In the genomic region with DNA sequence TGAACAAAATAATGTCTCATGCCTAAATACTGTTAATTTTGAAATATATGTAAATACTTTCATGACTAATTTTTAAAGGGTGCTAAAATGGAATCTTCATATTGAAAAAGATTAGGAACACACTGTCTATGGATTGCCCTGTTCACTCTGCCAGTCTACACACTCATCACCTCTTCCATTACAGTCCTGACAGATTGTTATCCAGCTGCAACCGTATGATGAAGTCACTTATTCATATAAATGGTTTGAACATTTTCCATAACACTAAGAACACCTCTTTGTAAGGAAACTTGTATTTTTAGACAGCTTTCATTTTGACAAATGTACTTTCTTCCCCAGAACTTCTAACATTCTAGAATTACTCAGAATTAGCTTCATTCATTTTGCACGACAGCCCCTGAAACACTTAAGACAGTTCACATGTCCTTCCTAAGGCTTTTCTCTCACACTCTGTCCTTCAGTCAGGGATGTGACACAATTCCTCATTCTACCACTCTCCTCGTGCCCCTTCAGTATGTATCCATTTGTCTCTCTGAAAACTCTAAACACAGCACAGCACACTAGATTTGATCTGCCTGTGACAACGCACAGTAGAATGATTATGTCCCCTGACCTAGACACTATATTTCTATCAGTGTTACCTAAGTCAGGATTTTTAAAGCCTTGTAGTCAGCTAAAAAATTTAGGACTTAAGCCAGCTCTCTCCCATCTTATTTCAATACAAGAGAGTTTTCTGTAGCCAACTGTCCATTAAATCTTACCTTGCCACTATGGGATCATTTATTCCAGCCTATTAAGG, we compare ENCODE assay signal across 17 cellular contexts.
DNase-seq lines count a peak whose midpoint lies in the region; ATAC-seq and TF ChIP-seq lines count a peak whose summit lies in the region.
"Had no signal": no experiment of that assay in that cellular context is flagged by ENCODE, and none has a peak within 500 bp of the region (broad histone marks: within the 10 kb centered on the region; RNA-seq: fewer than 3 reads in every experiment).

No MANE protein-coding gene starts in this region.

- peak; percentile 46 to 77 for ATAC-seq in activated T-cell treated with anti-CD3 and anti-CD28 coated beads, Interleukin-2, amount 50 U/mL, for 4 hours
- peak; percentile 83 for ATAC-seq in activated T-helper 17 cell treated with anti-CD3 and anti-CD28 coated beads, Interleukin-2, amount 50 U/mL, for 72 hours (replicated peaks)
- ATAC-seq in psoas muscle = no peak

- no peaks in the 10 kb centered on the region for H3K9me3 ChIP-seq in psoas muscle
- H3K9me3 ChIP-seq: Peyer's patch had no signal

- no peaks in the 10 kb centered on the region for H3K9me3 Mint-ChIP-seq in activated T-cell treated with anti-CD3 and anti-CD28 coated beads, Interleukin-2, amount 50 U/mL, for 4 hours
- H3K9me3 Mint-ChIP-seq in T-helper 2 cell treated with Interferon-gamma antibody and Interleukin-4, amounts not matched to agents 5 μg/mL and 100 μg/mL, for 36 hours = no peaks in the 10 kb centered on the region
- H3K9me3 Mint-ChIP-seq in activated T-helper 17 cell treated with anti-CD3 and anti-CD28 coated beads, Interleukin-2, amount 50 U/mL, for 72 hours = no peaks in the 10 kb centered on the region
- H3K9me3 Mint-ChIP-seq: HFFc6 had no signal

- intact Hi-C loops in psoas muscle (cut with DNase I) = no loop called here

- TF ChIP-seq CTCF in psoas muscle (IDR thresholded peaks at IDR 0.05) = no peak

- H3K36me3 ChIP-seq in psoas muscle (ENCODE audit: insufficient read depth in 1 of 2, low read depth in 1 of 2) = peaks cover 0 to 14% of the 10 kb centered on the region in 2 donors

- 45 to 55% (median 53%) methylated on average over 4 of the region's 4 CpGs for WGBS in psoas muscle, 3 donors

- no peak overlapping the region for H3K27ac ChIP-seq in psoas muscle
- H3K27ac ChIP-seq: Peyer's patch had no signal

- peaks cover 22% of the 10 kb centered on the region for H3K36me3 Mint-ChIP-seq in activated T-cell treated with anti-CD3 and anti-CD28 coated beads, Interleukin-2, amount 50 U/mL, for 4 hours (ENCODE audit: insufficient read depth)
- H3K36me3 Mint-ChIP-seq in T-helper 2 cell treated with Interferon-gamma antibody and Interleukin-4, amounts not matched to agents 5 μg/mL and 100 μg/mL, for 36 hours (ENCODE audit: low read depth) = peaks cover 15% of the 10 kb centered on the region
- H3K36me3 Mint-ChIP-seq in activated T-helper 17 cell treated with anti-CD3 and anti-CD28 coated beads, Interleukin-2, amount 50 U/mL, for 72 hours (ENCODE audit: low read depth) = peaks cover 29% of the 10 kb centered on the region

- DNase-seq in activated T-cell treated with anti-CD3 and anti-CD28 coated beads, Interleukin-2, amount 50 U/mL, for 4 hours = no peak
- no peak for DNase-seq in activated T-cell treated with anti-CD3 and anti-CD28 coated beads for 4 hours
- peak; percentile 47 for DNase-seq in T-helper 2 cell treated with Interferon-gamma antibody and Interleukin-4, amounts not matched to agents 5 μg/mL and 100 μg/mL, for 36 hours (ENCODE audit: low spot score)
- no peak for DNase-seq in psoas muscle
- DNase-seq in KBM-7 = no peak
- DNase-seq in germinal center (ENCODE audit: low spot score) = no peak
- DNase-seq: COR-L47, EL, HFFc6, NCI-H1048, NCI-H146, NCI-H2081, NCI-H2227 treated with DMSO at 0.1 percent for 48 hours, NCI-H524 treated with DMSO at 0.1 percent for 48 hours, Peyer's patch, SHP77 had no signal

- peaks cover 6% of the 10 kb centered on the region for H3K4me1 ChIP-seq in psoas muscle
- H3K4me1 ChIP-seq: Peyer's patch had no signal

- no peaks in the 10 kb centered on the region for H3K27me3 ChIP-seq in psoas muscle (ENCODE audit: insufficient read depth in 3 of 3, low read length in 2 of 3)
- H3K27me3 ChIP-seq: Peyer's patch had no signal

- peak overlapping the region; percentile 44 for H3K4me3 ChIP-seq in psoas muscle
- H3K4me3 ChIP-seq: Peyer's patch had no signal

- H3K27ac Mint-ChIP-seq in T-helper 2 cell treated with Interferon-gamma antibody and Interleukin-4, amounts not matched to agents 5 μg/mL and 100 μg/mL, for 36 hours = peak overlapping the region; percentile 12
- H3K27ac Mint-ChIP-seq in activated T-helper 17 cell treated with anti-CD3 and anti-CD28 coated beads, Interleukin-2, amount 50 U/mL, for 72 hours = peak overlapping the region; percentile 3
- H3K27ac Mint-ChIP-seq: HFFc6 had no signal

- no peaks in the 10 kb centered on the region for H3K27me3 Mint-ChIP-seq in activated T-cell treated with anti-CD3 and anti-CD28 coated beads, Interleukin-2, amount 50 U/mL, for 4 hours (ENCODE audit: low read depth)
- no peaks in the 10 kb centered on the region for H3K27me3 Mint-ChIP-seq in T-helper 2 cell treated with Interferon-gamma antibody and Interleukin-4, amounts not matched to agents 5 μg/mL and 100 μg/mL, for 36 hours (ENCODE audit: low read depth)
- H3K27me3 Mint-ChIP-seq in activated T-helper 17 cell treated with anti-CD3 and anti-CD28 coated beads, Interleukin-2, amount 50 U/mL, for 72 hours = no peaks in the 10 kb centered on the region

- in situ Hi-C loops in KBM-7 (cut with MboI; ENCODE audit: low pct_unique_long_range_greater_than_20kb, low sequenced_read_pairs) = no loop called here

- H3K4me1 Mint-ChIP-seq in activated T-cell treated with anti-CD3 and anti-CD28 coated beads, Interleukin-2, amount 50 U/mL, for 4 hours (ENCODE audit: low read depth) = peaks cover 3% of the 10 kb centered on the region
- peaks cover 7% of the 10 kb centered on the region for H3K4me1 Mint-ChIP-seq in T-helper 2 cell treated with Interferon-gamma antibody and Interleukin-4, amounts not matched to agents 5 μg/mL and 100 μg/mL, for 36 hours (ENCODE audit: low read depth)
- H3K4me1 Mint-ChIP-seq in activated T-helper 17 cell treated with anti-CD3 and anti-CD28 coated beads, Interleukin-2, amount 50 U/mL, for 72 hours = peaks cover 5% of the 10 kb centered on the region

- no peak overlapping the region for H3K4me3 Mint-ChIP-seq in activated T-cell treated with anti-CD3 and anti-CD28 coated beads, Interleukin-2, amount 50 U/mL, for 4 hours
- H3K4me3 Mint-ChIP-seq in T-helper 2 cell treated with Interferon-gamma antibody and Interleukin-4, amounts not matched to agents 5 μg/mL and 100 μg/mL, for 36 hours = no peak overlapping the region
- H3K4me3 Mint-ChIP-seq in activated T-helper 17 cell treated with anti-CD3 and anti-CD28 coated beads, Interleukin-2, amount 50 U/mL, for 72 hours = no peak overlapping the region
- H3K4me3 Mint-ChIP-seq: HFFc6 had no signal

Comparison
In these comparisons a context has a peak if more than half of its experiments do, and no peak if none do; other contexts are left out.
1. ATAC-seq: peak in activated T-cell treated with anti-CD3 and anti-CD28 coated beads, Interleukin-2, amount 50 U/mL, for 4 hours (2 of 2) and activated T-helper 17 cell treated with anti-CD3 and anti-CD28 coated beads, Interleukin-2, amount 50 U/mL, for 72 hours (single experiment); none in psoas muscle (0 of 4).